26 cellular contexts compared by ENCODE assay signal in the genomic region with DNA sequence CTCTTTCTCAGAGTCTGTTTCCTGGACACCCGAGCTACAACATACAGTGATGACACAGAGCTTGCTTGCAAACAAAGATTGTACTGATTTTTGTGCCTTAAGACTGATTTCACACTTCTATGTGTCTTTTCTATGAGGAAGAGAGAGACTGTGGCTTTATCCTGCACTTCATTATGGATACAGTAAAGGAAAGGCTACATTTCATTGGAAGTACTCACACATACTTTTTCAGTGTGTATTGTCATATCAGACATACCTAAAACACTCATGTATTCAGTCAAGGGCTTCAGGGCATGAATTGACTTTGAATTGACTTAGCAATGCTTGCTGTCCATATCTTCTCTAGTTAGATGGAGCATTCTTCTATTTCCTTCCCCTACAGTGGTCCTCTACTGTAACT.
A peak's percentile ranks its signal among the peaks of the same experiment; 100 is the strongest.
DNase-seq lines count a peak whose midpoint lies in the region; ATAC-seq, FAIRE-seq and TF ChIP-seq lines count a peak whose summit lies in the region.
"Had no signal": no experiment of that assay in that cellular context is flagged by ENCODE, and none has a peak within 500 bp of the region (broad histone marks: within the 10 kb centered on the region; RNA-seq: fewer than 3 reads in every experiment).

No MANE protein-coding gene starts in this region.

- H3K79me2 ChIP-seq in keratinocyte (ENCODE audit: control insufficient read depth, insufficient read depth, low read length): no peaks in the 10 kb centered on the region

- H2BK120ac ChIP-seq in IMR-90 (ENCODE audit: low read depth, low read length): no peak overlapping the region

- H2BK15ac ChIP-seq in IMR-90 (ENCODE audit: low read depth, low read length): no peak overlapping the region

- dilution Hi-C loops in IMR-90 (cut with HindIII; ENCODE audit: low sequenced_read_pairs, unreplicated experiment) (no loop called here), keratinocyte (cut with MboI; ENCODE audit: extremely low pct_ligation_motif_present, low sequenced_read_pairs) (no loop called here)

- no peaks in the 10 kb centered on the region for H3K27me3 ChIP-seq in IMR-90 (ENCODE audit: control insufficient read depth, insufficient read depth, low read length)
- H3K27me3 ChIP-seq in bronchial epithelial cell (ENCODE audit: control insufficient read depth, insufficient read depth, low read length): no peaks in the 10 kb centered on the region
- no peaks in the 10 kb centered on the region for H3K27me3 ChIP-seq in keratinocyte (ENCODE audit: control insufficient read depth, extremely low read depth, insufficient read depth, low read length)
- H3K27me3 ChIP-seq: BLaER1, MG63, Peyer's patch had no signal

- peak; percentile 52 for FAIRE-seq in bronchial epithelial cell (lab: Jason Lieb, UNC)
- peak; percentile 23 for FAIRE-seq in keratinocyte (lab: Jason Lieb, UNC)
- FAIRE-seq: A204.1, GM12892, HepG2, K562 had no signal

- TF ChIP-seq POLR2A in IMR-90 (IDR thresholded peaks at IDR 0.05; ENCODE audit: low read depth, low read length): no peak

- H4K8ac ChIP-seq in IMR-90 (ENCODE audit: low read depth in 2 of 2, low read length in 2 of 2): no peak overlapping the region

- BruUV-seq in IMR-90 (replicated peaks; lab: Mats Ljungman, UMichigan): no TSS peak

- no peaks in the 10 kb centered on the region for H3K36me3 ChIP-seq in IMR-90 (ENCODE audit: control insufficient read depth, insufficient read depth, low read length)
- H3K36me3 ChIP-seq in bronchial epithelial cell (ENCODE audit: control insufficient read depth, insufficient read depth, low read length): no peaks in the 10 kb centered on the region
- H3K36me3 ChIP-seq in keratinocyte (ENCODE audit: control insufficient read depth in 2 of 2, extremely low read depth in 1 of 2, insufficient read depth in 2 of 2, low read length in 2 of 2): no peaks in the 10 kb centered on the region
- H3K36me3 ChIP-seq: BLaER1, MG63, Peyer's patch had no signal

- H4K20me1 ChIP-seq in IMR-90 (ENCODE audit: insufficient read depth, low read length) (no peaks in the 10 kb centered on the region), keratinocyte (ENCODE audit: control insufficient read depth, extremely low read depth, insufficient read depth, low read length) (no peaks in the 10 kb centered on the region)
- H4K20me1 ChIP-seq: BLaER1 had no signal

- H3K4ac ChIP-seq in IMR-90 (ENCODE audit: low read depth, low read length): no peak overlapping the region

- POLR2A ChIA-PET in IMR-90 (lab: Charles Lee; ENCODE audit: unreplicated experiment) (no interaction called here), HEK293T (lab: Yijun Ruan, JAX) (no interaction called here)

- H3K4me3 ChIP-seq in IMR-90 (ENCODE audit: insufficient read depth, low read depth, low read length) (no peak overlapping the region), bronchial epithelial cell (ENCODE audit: low read depth, low read length) (no peak overlapping the region), keratinocyte (ENCODE audit: control insufficient read depth in 2 of 3, extremely low read depth in 1 of 3, insufficient read depth in 2 of 3, low read depth in 1 of 3, low read length in 3 of 3) (no peak overlapping the region)
- H3K4me3 ChIP-seq: BLaER1, K562, MG63, Peyer's patch, SK-N-MC had no signal

- H2AK9ac ChIP-seq in IMR-90 (replicated peaks; ENCODE audit: low read depth, low read length, poor library complexity): no peak overlapping the region

- H4K5ac ChIP-seq in IMR-90 (ENCODE audit: low read depth, low read length): no peak overlapping the region

- no peak for TF ChIP-seq CTCF in IMR-90 (conservative IDR thresholded peaks at IDR 0.05; ENCODE audit: low read depth, low read length)
- no peak for TF ChIP-seq CTCF in bronchial epithelial cell (IDR thresholded peaks at IDR 0.05; ENCODE audit: insufficient read depth, low read length, severe bottlenecking)
- no peak for TF ChIP-seq CTCF in keratinocyte (optimal IDR thresholded peaks at IDR 0.05 in 1 of 3, IDR thresholded peaks at IDR 0.05 in 1 of 3, conservative IDR thresholded peaks at IDR 0.05 in 1 of 3; ENCODE audit: extremely low read depth in 1 of 3, insufficient read depth in 2 of 3, low read length in 3 of 3)
- no peak for TF ChIP-seq CTCF in endothelial cell (IDR thresholded peaks at IDR 0.05; ENCODE audit: unreplicated experiment)

- intact Hi-C loops in IMR-90 (cut with micrococcal nuclease): no loop called here

- H3K4me1 Mint-ChIP-seq in endothelial cell (ENCODE audit: unreplicated experiment): peaks cover 4% of the 10 kb centered on the region
- H3K4me1 Mint-ChIP-seq: CD4-positive, CD25-positive, alpha-beta regulatory T cell had no signal

- no peak for TF ChIP-seq RAD21 in IMR-90 (IDR thresholded peaks at IDR 0.05; ENCODE audit: low read length)

- H2BK20ac ChIP-seq in IMR-90 (ENCODE audit: low read depth, low read length): no peak overlapping the region

- H3K56ac ChIP-seq in IMR-90 (ENCODE audit: extremely low read depth, insufficient read depth, low read length): no peak overlapping the region

- H3K4me3 Mint-ChIP-seq in endothelial cell (ENCODE audit: unreplicated experiment): no peak overlapping the region
- H3K4me3 Mint-ChIP-seq: CD4-positive, CD25-positive, alpha-beta regulatory T cell had no signal

- no peaks in the 10 kb centered on the region for H3K9me1 ChIP-seq in IMR-90 (ENCODE audit: insufficient read depth, low read length)
- H3K9me1 ChIP-seq in keratinocyte (ENCODE audit: control insufficient read depth, extremely low read depth, insufficient read depth, low read length): no peaks in the 10 kb centered on the region

- CTCF ChIA-PET in IMR-90 (lab: Yijun Ruan, JAX) (no interaction called here), HEK293T (lab: Yijun Ruan, JAX) (no interaction called here)

- no peak overlapping the region for H3K23ac ChIP-seq in IMR-90 (ENCODE audit: low read depth, low read length)

- H3K27ac ChIP-seq in IMR-90 (ENCODE audit: insufficient read depth, low read length) (no peak overlapping the region), keratinocyte (ENCODE audit: control insufficient read depth, insufficient read depth, low read length) (no peak overlapping the region)
- H3K27ac ChIP-seq: BLaER1, Peyer's patch, SK-N-MC had no signal

- H3K36me3 Mint-ChIP-seq in endothelial cell (ENCODE audit: low read depth, unreplicated experiment): no peaks in the 10 kb centered on the region
- H3K36me3 Mint-ChIP-seq: CD4-positive, CD25-positive, alpha-beta regulatory T cell had no signal

- WGBS in IMR-90 (ENCODE audit: extremely low coverage in 2 of 2, insufficient read length in 1 of 2), 2 experiments: no CpG with 5 or more reads among the region's 1 CpG

- no peak overlapping the region for H4K91ac ChIP-seq in IMR-90 (ENCODE audit: insufficient read depth, low read depth, low read length)

- H3K27ac Mint-ChIP-seq in endothelial cell (ENCODE audit: unreplicated experiment): no peak overlapping the region
- H3K27ac Mint-ChIP-seq: CD4-positive, CD25-positive, alpha-beta regulatory T cell had no signal

- H3K14ac ChIP-seq in IMR-90 (replicated peaks; ENCODE audit: low read depth, low read length): no peak overlapping the region

- no peaks in the 10 kb centered on the region for H3K9me3 Mint-ChIP-seq in endothelial cell (ENCODE audit: unreplicated experiment)

- no peak overlapping the region for H2AK5ac ChIP-seq in IMR-90 (ENCODE audit: low read depth, low read length)

- H3K4me2 ChIP-seq in IMR-90 (ENCODE audit: low read depth, low read length) (no peak overlapping the region), keratinocyte (ENCODE audit: control insufficient read depth, extremely low read depth, insufficient read depth, low read depth, low read length) (no peak overlapping the region)
- H3K4me2 ChIP-seq: BLaER1 had no signal

- no peaks in the 10 kb centered on the region for H3K79me1 ChIP-seq in IMR-90 (ENCODE audit: low read depth in 1 of 2, low read length in 2 of 2)

- H3K9ac ChIP-seq in IMR-90 (ENCODE audit: low read depth, low read length): no peak overlapping the region
- H3K9ac ChIP-seq in keratinocyte (ENCODE audit: control insufficient read depth, extremely low read depth, insufficient read depth, low read length): no peak overlapping the region
- H3K9ac ChIP-seq: BLaER1 had no signal

- peaks cover 2% of the 10 kb centered on the region for H3K27me3 Mint-ChIP-seq in endothelial cell (ENCODE audit: unreplicated experiment)

- H3K9me3 ChIP-seq in IMR-90 (ENCODE audit: control insufficient read depth, insufficient read depth, low read length) (no peaks in the 10 kb centered on the region), keratinocyte (ENCODE audit: control insufficient read depth, low read depth, low read length) (no peaks in the 10 kb centered on the region)
- H3K9me3 ChIP-seq: MG63, Peyer's patch had no signal

- no peak overlapping the region for H2BK5ac ChIP-seq in IMR-90 (ENCODE audit: low read depth, low read length, poor library complexity, severe bottlenecking)

- DNase-seq in ELR (ENCODE audit: low read depth) (peak; percentile 49), IMR-90 (peak; percentile 5), bronchial epithelial cell (ENCODE audit: low read depth) (peak; percentile 40), keratinocyte (ENCODE audit: low read depth, low spot score) (peak; percentile 26), HEK293T (ENCODE audit: extremely low spot score) (no peak), endothelial cell (ENCODE audit: low spot score) (no peak)
- DNase-seq: CD4-positive, CD25-positive, alpha-beta regulatory T cell; GDM1; MG63; NCI-H1105 treated with DMSO at 0.1 percent for 48 hours; NCI-H146; NCI-H1930; NCI-H2107; NCI-H446; NCI-H526; Peyer's patch; SIG-M5 had no signal

- H2AFZ ChIP-seq in IMR-90 (replicated peaks; ENCODE audit: low read length, poor library complexity): no peak overlapping the region
- no peak overlapping the region for H2AFZ ChIP-seq in keratinocyte (ENCODE audit: control insufficient read depth, low read length)

- in situ Hi-C loops in IMR-90 (cut with MboI; ENCODE audit: low sequenced_read_pairs): no loop called here

- ATAC-seq in IMR-90 (ENCODE audit: low read depth) (no peak), GM21423 (IDR thresholded peaks at IDR 0.05; ENCODE audit: unreplicated experiment) (no peak), HG02763 (IDR thresholded peaks at IDR 0.05; ENCODE audit: unreplicated experiment) (no peak)
- ATAC-seq: HCT116, HepG2, K562 had no signal

- H3K4me1 ChIP-seq in IMR-90 (ENCODE audit: control insufficient read depth, insufficient read depth, low read length) (no peaks in the 10 kb centered on the region), keratinocyte (ENCODE audit: control insufficient read depth, extremely low read depth, insufficient read depth, low read length) (no peaks in the 10 kb centered on the region)
- H3K4me1 ChIP-seq: BLaER1, Peyer's patch had no signal

- no peak overlapping the region for H3K18ac ChIP-seq in IMR-90 (ENCODE audit: low read depth, low read length)

TF ChIP-seq in IMR-90, 13 proteins besides CTCF, POLR2A, EP300 and RAD21 (continues in another document):
- no peak for TF ChIP-seq BHLHE40 (IDR thresholded peaks at IDR 0.05; ENCODE audit: low read depth, low read length)
- no peak for TF ChIP-seq RFX5 (IDR thresholded peaks at IDR 0.05; ENCODE audit: low read depth, low read length)
- TF ChIP-seq SMC3 (IDR thresholded peaks at IDR 0.05; ENCODE audit: low read depth, low read length): no peak

TF ChIP-seq in HEK293T, 16 proteins besides CTCF, POLR2A, EP300 and RAD21 (continues in another document):
- TF ChIP-seq FOXK2 (IDR thresholded peaks at IDR 0.05) (no peak), FOXM1 (IDR thresholded peaks at IDR 0.05; ENCODE audit: borderline replicate concordance) (no peak), CTBP1 (IDR thresholded peaks at IDR 0.05; ENCODE audit: borderline replicate concordance) (no peak), SP1 (IDR thresholded peaks at IDR 0.05) (no peak)

Comparison
In these comparisons a context has a peak if more than half of its experiments do, and no peak if none do; other contexts are left out.
1. DNase-seq: peak in ELR (single experiment), IMR-90 (single experiment), bronchial epithelial cell (single experiment) and keratinocyte (single experiment); none in HEK293T (single experiment) and endothelial cell (single experiment).